Comparison of ENCODE assay signal across 11 cellular contexts in genomic region chr14:77580477-77580876, GRCh38. TPM values are rescaled to one million over a fixed set of nuclear protein-coding genes. Genes with fewer than 3 reads are reported as not detected.
A peak's percentile ranks its signal among the peaks of the same experiment; 100 is the strongest.
DNase-seq lines count a peak whose midpoint lies in the region; ATAC-seq, FAIRE-seq and TF ChIP-seq lines count a peak whose summit lies in the region.
"Had no signal": no experiment of that assay in that cellular context is flagged by ENCODE, and none has a peak within 500 bp of the region (broad histone marks: within the 10 kb centered on the region; RNA-seq: fewer than 3 reads in every experiment).

No MANE protein-coding gene starts in this region.

- H3K36me3 ChIP-seq in Loucy (ENCODE audit: insufficient read depth, low read length), result peaks cover 18% of the 10 kb centered on the region; the same call in 1 of the 2 replicates

- H3K4me3 Mint-ChIP-seq in stimulated activated naive CD8-positive, alpha-beta T cell treated with anti-CD3 and anti-CD28 coated beads, Interleukin-15, amount 100 ng/mL, for 72 hours, result peak overlapping the region in 1 of 2 donors; percentile 44

- H3K9me3 ChIP-seq in Loucy (ENCODE audit: insufficient read depth, low read depth, low read length), result no peaks in the 10 kb centered on the region

- H3K79me2 ChIP-seq in Loucy (ENCODE audit: insufficient read depth, low read length), result peaks cover 46% of the 10 kb centered on the region

- no peak for TF ChIP-seq CTCF in Loucy (conservative IDR thresholded peaks at IDR 0.05; ENCODE audit: low read length)
- no peak for TF ChIP-seq CTCF in fibroblast of villous mesenchyme (IDR thresholded peaks at IDR 0.05; ENCODE audit: insufficient read depth, low read depth, low read length)
- no peak for TF ChIP-seq CTCF in D721Med (IDR thresholded peaks at IDR 0.05; ENCODE audit: insufficient read depth, missing control alignments)

- no peaks in the 10 kb centered on the region; the same call in 1 of the 2 replicates for H3F3A ChIP-seq in Loucy (ENCODE audit: low read depth)

- H3K4me3 ChIP-seq in Loucy (ENCODE audit: low read length, poor library complexity, severe bottlenecking), result no peak overlapping the region
- peak overlapping the region; percentile 47 for H3K4me3 ChIP-seq in fibroblast of villous mesenchyme (ENCODE audit: low read depth, low read length)

- H3K4me2 ChIP-seq in Loucy (ENCODE audit: low read depth, low read length, poor library complexity, severe bottlenecking), result peak overlapping the region; percentile 25

- H3K9ac ChIP-seq in Loucy (ENCODE audit: low read depth, low read length, poor library complexity, severe bottlenecking), result no peak overlapping the region

- H2AFZ ChIP-seq in Loucy (ENCODE audit: low read length), result no peak overlapping the region

- DNase-seq in stimulated activated naive CD8-positive, alpha-beta T cell treated with anti-CD3 and anti-CD28 coated beads, Interleukin-15, amount 100 ng/mL, for 72 hours, result no peak
- DNase-seq in stimulated activated naive CD8-positive, alpha-beta T cell treated with anti-CD3 and anti-CD28 coated beads, Interleukin-15, Interleukin-2, amounts not matched to agents 100 U/mL and 50 U/mL, for 24 hours, result no peak
- no peak for DNase-seq in fibroblast of villous mesenchyme (ENCODE audit: low read depth)
- DNase-seq in D721Med (ENCODE audit: insufficient read length, low spot score), result no peak
- DNase-seq in central memory CD4-positive, alpha-beta T cell, result no peak
- no peak for DNase-seq in stimulated activated CD4-positive, alpha-beta T cell treated with anti-CD3 and anti-CD28 coated beads, Interleukin-15, amount 100 ng/mL, for 24 hours
- DNase-seq in D341Med (ENCODE audit: low spot score), result no peak
- DNase-seq: KBM-7 had no signal

- no peaks in the 10 kb centered on the region for H3K9me2 ChIP-seq in Loucy (replicated peaks; ENCODE audit: low read depth, low read length)

- H3K27ac Mint-ChIP-seq in stimulated activated naive CD8-positive, alpha-beta T cell treated with anti-CD3 and anti-CD28 coated beads, Interleukin-15, amount 100 ng/mL, for 72 hours, result peak overlapping the region; percentile 25 to 34

- FAIRE-seq in D721Med (lab: Jason Lieb, UNC), result no peak

- H3K9me3 Mint-ChIP-seq in stimulated activated naive CD8-positive, alpha-beta T cell treated with anti-CD3 and anti-CD28 coated beads, Interleukin-15, amount 100 ng/mL, for 72 hours, result no peaks in the 10 kb centered on the region
- H3K9me3 Mint-ChIP-seq: activated T-helper 2 cell treated with anti-CD3 and anti-CD28 coated beads, Interferon-gamma antibody, Interleukin-2, Interleukin-4, amounts not matched to agents 10 μg/mL and 5 μg/mL and 100 μg/mL, durations not matched to agents 14 hours and 24 hours and 36 hours had no signal

- peaks cover 8% of the 10 kb centered on the region for H3K4me1 ChIP-seq in Loucy (ENCODE audit: insufficient read depth, low read length, poor library complexity, severe bottlenecking)

- H4K20me1 ChIP-seq in Loucy (ENCODE audit: insufficient read depth, low read length, poor library complexity, severe bottlenecking), result peaks cover 10% of the 10 kb centered on the region

- H3K27me3 ChIP-seq in Loucy (ENCODE audit: insufficient read depth, low read length, poor library complexity, severe bottlenecking), result no peaks in the 10 kb centered on the region

- no peaks in the 10 kb centered on the region for H3K27me3 Mint-ChIP-seq in stimulated activated naive CD8-positive, alpha-beta T cell treated with anti-CD3 and anti-CD28 coated beads, Interleukin-15, amount 100 ng/mL, for 72 hours
- H3K27me3 Mint-ChIP-seq: naive thymus-derived CD4-positive, alpha-beta T cell had no signal

- peaks cover 38% of the 10 kb centered on the region for H3K4me1 Mint-ChIP-seq in stimulated activated naive CD8-positive, alpha-beta T cell treated with anti-CD3 and anti-CD28 coated beads, Interleukin-15, amount 100 ng/mL, for 72 hours

- peak; percentile 3 for ATAC-seq in stimulated activated naive CD8-positive, alpha-beta T cell treated with anti-CD3 and anti-CD28 coated beads, Interleukin-15, amount 100 ng/mL, for 72 hours
- ATAC-seq in stimulated activated naive CD8-positive, alpha-beta T cell treated with anti-CD3 and anti-CD28 coated beads, Interleukin-15, Interleukin-2, amounts not matched to agents 100 U/mL and 50 U/mL, for 24 hours, result no peak

RNA-seq across cellular contexts. Expression of gene SPTLC2, which starts 36.0 kb away (rescaled TPM):
- total RNA-seq in fibroblast of villous mesenchyme, result 38.3 and 48.4 TPM in 2 replicates
